21 cellular contexts compared by ENCODE assay signal in genomic region chr5:149576021-149576420, GRCh38. TPM values are rescaled to one million over a fixed set of nuclear protein-coding genes. Genes with fewer than 3 reads are reported as not detected.
DNase-seq lines count a peak whose midpoint lies in the region; ATAC-seq and TF ChIP-seq lines count a peak whose summit lies in the region.
"Had no signal": no experiment of that assay in that cellular context is flagged by ENCODE, and none has a peak within 500 bp of the region (broad histone marks: within the 10 kb centered on the region; RNA-seq: fewer than 3 reads in every experiment).

No MANE protein-coding gene starts in this region.

- H3K4me3 ChIP-seq in prostate gland: no peak overlapping the region
- no peak overlapping the region for H3K4me3 ChIP-seq in adrenal gland
- H3K4me3 ChIP-seq: SK-N-MC, skin epidermis, testis had no signal

- intact Hi-C loops in prostate gland (cut with DNase I): no loop called here
- intact Hi-C loops in adrenal gland (cut with DNase I): no loop called here

- H3K9me3 ChIP-seq in prostate gland: no peaks in the 10 kb centered on the region
- H3K9me3 ChIP-seq in adrenal gland (replicated peaks in 1 of 3): no peaks in the 10 kb centered on the region
- H3K9me3 ChIP-seq: testis had no signal

- TF ChIP-seq CTCF in prostate gland (IDR thresholded peaks at IDR 0.05) (no peak), adrenal gland (IDR thresholded peaks at IDR 0.05) (no peak)

- H3K9me3 Mint-ChIP-seq in activated T-cell treated with anti-CD3 and anti-CD28 coated beads, Interleukin-2, amount 50 U/mL, for 24 hours: no peaks in the 10 kb centered on the region
- H3K9me3 Mint-ChIP-seq in activated T-cell treated with anti-CD3 and anti-CD28 coated beads, Interleukin-2, amount 50 U/mL, for 4 hours: no peaks in the 10 kb centered on the region
- H3K9me3 Mint-ChIP-seq: CD14-positive monocyte, mesothelial cell of epicardium, neural crest cell had no signal

- TF ChIP-seq POLR2A in prostate gland (IDR thresholded peaks at IDR 0.05): no peak
- TF ChIP-seq POLR2A in adrenal gland (IDR thresholded peaks at IDR 0.05): no peak

- H3K4me1 Mint-ChIP-seq in activated T-cell treated with anti-CD3 and anti-CD28 coated beads, Interleukin-2, amount 50 U/mL, for 24 hours (ENCODE audit: low read depth): peaks cover 26% of the 10 kb centered on the region
- peaks cover 13% of the 10 kb centered on the region for H3K4me1 Mint-ChIP-seq in activated T-cell treated with anti-CD3 and anti-CD28 coated beads, Interleukin-2, amount 50 U/mL, for 4 hours (ENCODE audit: low read depth)

- WGBS in prostate gland: 86% methylated on average over 3 of the region's 3 CpGs
- WGBS in adrenal gland, 4 donors: 90 to 97% (median 93%) methylated on average over 3 of the region's 3 CpGs

- H3K27me3 Mint-ChIP-seq in activated T-cell treated with anti-CD3 and anti-CD28 coated beads, Interleukin-2, amount 50 U/mL, for 24 hours: peaks cover 6% of the 10 kb centered on the region
- H3K27me3 Mint-ChIP-seq in activated T-cell treated with anti-CD3 and anti-CD28 coated beads, Interleukin-2, amount 50 U/mL, for 4 hours (ENCODE audit: low read depth): peaks cover 5% of the 10 kb centered on the region

- ATAC-seq in GM21786 (IDR thresholded peaks at IDR 0.05; ENCODE audit: unreplicated experiment) (peak; percentile 61), HG03378 (IDR thresholded peaks at IDR 0.05; ENCODE audit: unreplicated experiment) (no peak)
- ATAC-seq in activated T-cell treated with anti-CD3 and anti-CD28 coated beads, Interleukin-2, amount 50 U/mL, for 4 hours: peak; percentile 82 to 90
- ATAC-seq in stimulated activated naive CD8-positive, alpha-beta T cell treated with anti-CD3 and anti-CD28 coated beads, Interleukin-15, Interleukin-2, amounts not matched to agents 100 U/mL and 50 U/mL, for 24 hours: peak; percentile 70

- peaks cover 2% of the 10 kb centered on the region for H3K36me3 Mint-ChIP-seq in activated T-cell treated with anti-CD3 and anti-CD28 coated beads, Interleukin-2, amount 50 U/mL, for 24 hours (ENCODE audit: low read depth)
- no peaks in the 10 kb centered on the region for H3K36me3 Mint-ChIP-seq in activated T-cell treated with anti-CD3 and anti-CD28 coated beads, Interleukin-2, amount 50 U/mL, for 4 hours (ENCODE audit: insufficient read depth)
- H3K36me3 Mint-ChIP-seq: CD14-positive monocyte, mesothelial cell of epicardium had no signal

- H3K4me1 ChIP-seq in prostate gland (replicated peaks): no peaks in the 10 kb centered on the region
- H3K4me1 ChIP-seq in adrenal gland (replicated peaks in 1 of 2): peaks cover 0 to 6% of the 10 kb centered on the region in 2 donors

- peak overlapping the region; percentile 91 for H3K27ac Mint-ChIP-seq in activated T-cell treated with anti-CD3 and anti-CD28 coated beads, Interleukin-2, amount 50 U/mL, for 24 hours
- H3K27ac Mint-ChIP-seq: CD14-positive monocyte, mesothelial cell of epicardium had no signal

- H3K36me3 ChIP-seq in prostate gland (no peaks in the 10 kb centered on the region), adrenal gland (replicated peaks in 1 of 2) (no peaks in the 10 kb centered on the region)

- H3K27ac ChIP-seq in prostate gland (no peak overlapping the region), adrenal gland (no peak overlapping the region)
- H3K27ac ChIP-seq: KMS-11, SK-N-MC, testis had no signal

- no peak overlapping the region for H3K4me3 Mint-ChIP-seq in activated T-cell treated with anti-CD3 and anti-CD28 coated beads, Interleukin-2, amount 50 U/mL, for 24 hours
- no peak overlapping the region for H3K4me3 Mint-ChIP-seq in activated T-cell treated with anti-CD3 and anti-CD28 coated beads, Interleukin-2, amount 50 U/mL, for 4 hours
- H3K4me3 Mint-ChIP-seq: CD14-positive monocyte, mesothelial cell of epicardium, neural crest cell had no signal

- H3K27me3 ChIP-seq in prostate gland (replicated peaks; ENCODE audit: insufficient read depth) (no peaks in the 10 kb centered on the region), adrenal gland (no peaks in the 10 kb centered on the region)
- H3K27me3 ChIP-seq: testis had no signal

- DNase-seq in activated T-cell treated with anti-CD3 and anti-CD28 coated beads, Interleukin-2, amount 50 U/mL, for 24 hours: peak; percentile 51
- no peak for DNase-seq in activated T-cell treated with anti-CD3 and anti-CD28 coated beads for 4 hours
- DNase-seq in activated T-cell treated with anti-CD3 and anti-CD28 coated beads, Interleukin-2, amount 50 U/mL, for 4 hours: no peak
- DNase-seq in stimulated activated naive CD8-positive, alpha-beta T cell treated with anti-CD3 and anti-CD28 coated beads, Interleukin-15, Interleukin-2, amounts not matched to agents 100 U/mL and 50 U/mL, for 24 hours: no peak
- DNase-seq in prostate gland (ENCODE audit: low spot score): no peak
- DNase-seq in adrenal gland: no peak
- DNase-seq: activated gamma-delta T cell, DMS79 treated with DMSO at 0.1 percent for 48 hours, GOT3, NCI-H1092 treated with DMSO at 0.1 percent for 48 hours, NCI-H2081 treated with DMSO at 0.1 percent for 48 hours, NCI-H446 treated with DMSO at 0.1 percent for 48 hours, testis had no signal

RNA-seq across cellular contexts. Expression of gene ARHGEF37, which starts 5.3 kb away (rescaled TPM):
- total RNA-seq in activated T-cell treated with anti-CD3 and anti-CD28 coated beads, Interleukin-2, amount 50 U/mL, for 4 hours: under 1 TPM; 0.08 to 0.53 (median 0.52) TPM
- total RNA-seq in prostate gland (10 to 100 TPM; 50.4 to 61.1 TPM), adrenal gland (1 to 10 TPM; 1.8 to 8.4 (median 4.5) TPM)
- polyA plus RNA-seq in adrenal gland: 1 to 10 TPM; 1.8 to 4.3 (median 2.3) TPM
- polyA plus RNA-seq: CD14-positive monocyte had no signal

RNA-seq across cellular contexts. Expression of gene CSNK1A1, which starts 24.8 kb away (rescaled TPM):
- 100 to 1,000 TPM; 200 to 222 (median 212) TPM for total RNA-seq in activated T-cell treated with anti-CD3 and anti-CD28 coated beads, Interleukin-2, amount 50 U/mL, for 4 hours
- 100 to 1,000 TPM; 219 to 269 TPM for total RNA-seq in prostate gland
- 100 to 1,000 TPM; 165 to 301 (median 225) TPM for total RNA-seq in adrenal gland
- 100 to 1,000 TPM in 1 of 3 donors, 10 to 100 TPM in 2; 51.0 to 234 (median 64.4) TPM for polyA plus RNA-seq in adrenal gland

Comparison
In these comparisons a context has a peak if more than half of its experiments do, and no peak if none do; other contexts are left out.
1. RNA of gene ARHGEF37, which starts 5.3 kb away (total RNA-seq): 50.4 to 61.1 TPM in prostate gland; 1.8 to 8.4 TPM in adrenal gland and 0.08 to 0.53 TPM in activated T-cell treated with anti-CD3 and anti-CD28 coated beads, Interleukin-2, amount 50 U/mL, for 4 hours; every median in the first group is over 4 times any median in the second.